In genomic region chr2:189534854-189535253, GRCh38 we compare ENCODE assay signal across 14 cellular contexts. TPM values are rescaled to one million over a fixed set of nuclear protein-coding genes. Genes with fewer than 3 reads are reported as not detected.
A peak's percentile ranks its signal among the peaks of the same experiment; 100 is the strongest.
DNase-seq lines count a peak whose midpoint lies in the region.
"Had no signal": no experiment of that assay in that cellular context is flagged by ENCODE, and none has a peak within 500 bp of the region (broad histone marks: within the 10 kb centered on the region; RNA-seq: fewer than 3 reads in every experiment).

No MANE protein-coding gene starts in this region.

- DNase-seq in LHCN-M2 (ENCODE audit: low read depth) (peak; percentile 59), D341Med (ENCODE audit: low spot score) (no peak), H4 (ENCODE audit: low spot score) (no peak), COLO668 (lab: John Stamatoyannopoulos, UW; ENCODE audit: unreplicated experiment) (no peak)
- DNase-seq in activated T-cell treated with anti-CD3 and anti-CD28 coated beads, Interleukin-2, amount 50 U/mL, for 24 hours = no peak
- DNase-seq: dorsolateral prefrontal cortex; naive thymus-derived CD8-positive, alpha-beta T cell; NCI-H146; stimulated activated CD4-positive, alpha-beta T cell treated with anti-CD3 and anti-CD28 coated beads, Interleukin-2, amount 100 ng/mL, for 48 hours; substantia nigra had no signal

- peaks cover 61% of the 10 kb centered on the region for H3K4me1 Mint-ChIP-seq in dendritic cell treated with granulocyte-macrophage colony-stimulating factor and Interleukin-4, amounts not matched to agents 40 ng/mL and 50 ng/mL, for 4 days (ENCODE audit: low read depth)
- H3K4me1 Mint-ChIP-seq in activated T-cell treated with anti-CD3 and anti-CD28 coated beads, Interleukin-2, amount 50 U/mL, for 24 hours (ENCODE audit: low read depth) = no peaks in the 10 kb centered on the region
- H3K4me1 Mint-ChIP-seq: B cell; naive thymus-derived CD8-positive, alpha-beta T cell had no signal

- peak overlapping the region; percentile 80 for H3K27ac Mint-ChIP-seq in dendritic cell treated with granulocyte-macrophage colony-stimulating factor and Interleukin-4, amounts not matched to agents 40 ng/mL and 50 ng/mL, for 4 days
- H3K27ac Mint-ChIP-seq in activated T-cell treated with anti-CD3 and anti-CD28 coated beads, Interleukin-2, amount 50 U/mL, for 24 hours = no peak overlapping the region
- H3K27ac Mint-ChIP-seq: B cell; naive thymus-derived CD8-positive, alpha-beta T cell had no signal

- H3K9ac ChIP-seq in mucosa of rectum (ENCODE audit: low read depth in 1 of 2, low read length in 2 of 2) = no peak overlapping the region

- H3K36me3 Mint-ChIP-seq in dendritic cell treated with granulocyte-macrophage colony-stimulating factor and Interleukin-4, amounts not matched to agents 40 ng/mL and 50 ng/mL, for 4 days (ENCODE audit: low read depth) = no peaks in the 10 kb centered on the region
- no peaks in the 10 kb centered on the region for H3K36me3 Mint-ChIP-seq in activated T-cell treated with anti-CD3 and anti-CD28 coated beads, Interleukin-2, amount 50 U/mL, for 24 hours (ENCODE audit: low read depth)
- H3K36me3 Mint-ChIP-seq: naive thymus-derived CD8-positive, alpha-beta T cell had no signal

- no peaks in the 10 kb centered on the region for H3K27me3 Mint-ChIP-seq in dendritic cell treated with granulocyte-macrophage colony-stimulating factor and Interleukin-4, amounts not matched to agents 40 ng/mL and 50 ng/mL, for 4 days
- peaks cover 2% of the 10 kb centered on the region for H3K27me3 Mint-ChIP-seq in activated T-cell treated with anti-CD3 and anti-CD28 coated beads, Interleukin-2, amount 50 U/mL, for 24 hours

- no peaks in the 10 kb centered on the region for H3K79me2 ChIP-seq in ACC112 (ENCODE audit: control insufficient read depth, insufficient read depth, low read length, unreplicated experiment)

- H3K4me3 Mint-ChIP-seq in dendritic cell treated with granulocyte-macrophage colony-stimulating factor and Interleukin-4, amounts not matched to agents 40 ng/mL and 50 ng/mL, for 4 days = no peak overlapping the region
- H3K4me3 Mint-ChIP-seq in activated T-cell treated with anti-CD3 and anti-CD28 coated beads, Interleukin-2, amount 50 U/mL, for 24 hours = no peak overlapping the region
- H3K4me3 Mint-ChIP-seq: B cell; naive thymus-derived CD8-positive, alpha-beta T cell had no signal

- H3K9me3 ChIP-seq in mucosa of rectum (ENCODE audit: control insufficient read depth in 2 of 2, low read length in 2 of 2) = no peaks in the 10 kb centered on the region

- intact Hi-C loops in dendritic cell treated with granulocyte-macrophage colony-stimulating factor and Interleukin-4, amounts not matched to agents 40 ng/mL and 50 ng/mL, for 4 days (cut with micrococcal nuclease) = no loop called here

- no peaks in the 10 kb centered on the region for H3K36me3 ChIP-seq in ACC112 (ENCODE audit: insufficient read depth, low read length)
- H3K36me3 ChIP-seq in mucosa of rectum (ENCODE audit: control insufficient read depth in 2 of 2, insufficient read depth in 2 of 2, low read length in 2 of 2) = no peaks in the 10 kb centered on the region

- H3K27ac ChIP-seq in ACC112 (ENCODE audit: low read depth, low read length) (peak overlapping the region; percentile 72), mucosa of rectum (ENCODE audit: low read depth in 2 of 2, low read length in 2 of 2) (peak overlapping the region; percentile 52 to 69)

- H3K4me1 ChIP-seq in ACC112 (ENCODE audit: control insufficient read depth, insufficient read depth, low read length, unreplicated experiment) (peaks cover 13% of the 10 kb centered on the region), mucosa of rectum (ENCODE audit: control insufficient read depth in 2 of 2, insufficient read depth in 2 of 2, low read length in 2 of 2) (peaks cover 2 to 10% of the 10 kb centered on the region in 2 donors)

- H3K27me3 ChIP-seq in ACC112 (ENCODE audit: insufficient read depth, low read length) = no peaks in the 10 kb centered on the region
- no peaks in the 10 kb centered on the region for H3K27me3 ChIP-seq in mucosa of rectum (ENCODE audit: control insufficient read depth in 2 of 2, insufficient read depth in 2 of 2, low read length in 2 of 2)

- H2AFZ ChIP-seq in ACC112 (ENCODE audit: low read length, unreplicated experiment) = peak overlapping the region; percentile 63

- no peaks in the 10 kb centered on the region for H3K9me3 Mint-ChIP-seq in dendritic cell treated with granulocyte-macrophage colony-stimulating factor and Interleukin-4, amounts not matched to agents 40 ng/mL and 50 ng/mL, for 4 days
- no peaks in the 10 kb centered on the region for H3K9me3 Mint-ChIP-seq in activated T-cell treated with anti-CD3 and anti-CD28 coated beads, Interleukin-2, amount 50 U/mL, for 24 hours

- H3K4me3 ChIP-seq in ACC112 (ENCODE audit: low read depth, low read length) (no peak overlapping the region), mucosa of rectum (ENCODE audit: low read length in 2 of 2) (no peak overlapping the region)
- H3K4me3 ChIP-seq: dorsolateral prefrontal cortex had no signal

RNA-seq across cellular contexts. Expression of gene SLC40A1, which starts 45.7 kb away (rescaled TPM):
- total RNA-seq in LHCN-M2 (2014; rRNA removed) = 7.1 and 7.6 TPM in 2 replicates
- 3.4 TPM for polyA plus RNA-seq in LHCN-M2 (2012)
- 2.2 and 3.8 TPM in 2 replicates for total RNA-seq in H4 (2014; rRNA removed; shearing (Covaris generic))
